1 cellular context compared by ENCODE assay signal in genomic region chr4:112230879-112231778, GRCh38.
TF ChIP-seq lines count a peak whose summit lies in the region.

No MANE protein-coding gene starts in this region.

TF ChIP-seq in HepG2, 621 proteins besides CTCF, POLR2A, EP300 and RAD21 (continued from another document and continues in another):
- TF ChIP-seq ZNF776 (CRISPR knock-in tag; IDR thresholded peaks at IDR 0.05): no peak
- TF ChIP-seq ZNF766 (CRISPR knock-in tag; IDR thresholded peaks at IDR 0.05; ENCODE audit: borderline replicate concordance): no peak
- no peak for TF ChIP-seq HDAC6 (IDR thresholded peaks at IDR 0.05; ENCODE audit: low read depth, low read length)
- no peak for TF ChIP-seq XBP1 (CRISPR knock-in tag; IDR thresholded peaks at IDR 0.05)
- TF ChIP-seq NR3C1 (CRISPR knock-in tag; IDR thresholded peaks at IDR 0.05): no peak
- TF ChIP-seq ZMYM4 (CRISPR knock-in tag; IDR thresholded peaks at IDR 0.05): peak; percentile 91; the same call in 1 of the 2 replicates
- no peak for TF ChIP-seq WIZ (CRISPR knock-in tag; IDR thresholded peaks at IDR 0.05)
- TF ChIP-seq TCF12 (IDR thresholded peaks at IDR 0.05): no peak
- no peak; the same call in 1 of the 2 replicates for TF ChIP-seq TCF12 (CRISPR knock-in tag; IDR thresholded peaks at IDR 0.05)
- TF ChIP-seq SRF (IDR thresholded peaks at IDR 0.05; ENCODE audit: low read depth, low read length): no peak
- TF ChIP-seq ZNF34 (CRISPR knock-in tag; IDR thresholded peaks at IDR 0.05; ENCODE audit: borderline replicate concordance): no peak
- peak; percentile 64 for TF ChIP-seq FOXK2 (IDR thresholded peaks at IDR 0.05)
- TF ChIP-seq DR1 (CRISPR knock-in tag; IDR thresholded peaks at IDR 0.05): 0 out of 2 replicates have a peak, but pooled peaks have one; percentile 3
- TF ChIP-seq ELK4 (CRISPR knock-in tag; IDR thresholded peaks at IDR 0.05; ENCODE audit: borderline replicate concordance): no peak
- TF ChIP-seq SP1 (IDR thresholded peaks at IDR 0.05): no peak
- peak; percentile 63 for TF ChIP-seq SP1 (CRISPR knock-in tag; IDR thresholded peaks at IDR 0.05)
- TF ChIP-seq ZNF558 (CRISPR knock-in tag; IDR thresholded peaks at IDR 0.05; ENCODE audit: borderline replicate concordance): no peak
- no peak for TF ChIP-seq FLYWCH1 (CRISPR knock-in tag; IDR thresholded peaks at IDR 0.05)
- no peak; the same call in 1 of the 2 replicates for TF ChIP-seq RORA (CRISPR knock-in tag; IDR thresholded peaks at IDR 0.05)
- peak; percentile 61; the same call in 1 of the 2 replicates for TF ChIP-seq ZNF350 (CRISPR knock-in tag; IDR thresholded peaks at IDR 0.05; ENCODE audit: borderline replicate concordance, low read depth)
- TF ChIP-seq ZNF775 (CRISPR knock-in tag; IDR thresholded peaks at IDR 0.05; ENCODE audit: borderline replicate concordance): no peak
- no peak for TF ChIP-seq PBX3 (CRISPR knock-in tag; IDR thresholded peaks at IDR 0.05; ENCODE audit: borderline replicate concordance)
- no peak for TF ChIP-seq EZH2 (conservative IDR thresholded peaks at IDR 0.05; ENCODE audit: low read depth, low read length)
- no peak for TF ChIP-seq MED13 (CRISPR knock-in tag; IDR thresholded peaks at IDR 0.05)
- no peak for TF ChIP-seq ZNF761 (CRISPR knock-in tag; conservative IDR thresholded peaks at IDR 0.05)
- TF ChIP-seq EEA1 (CRISPR knock-in tag; IDR thresholded peaks at IDR 0.05; ENCODE audit: borderline replicate concordance): no peak
- no peak for TF ChIP-seq ZNF484 (CRISPR knock-in tag; IDR thresholded peaks at IDR 0.05; ENCODE audit: borderline replicate concordance, low read depth)
- no peak for TF ChIP-seq ZNF354B (CRISPR knock-in tag; IDR thresholded peaks at IDR 0.05)
- no peak; the same call in 1 of the 2 replicates for TF ChIP-seq GLI4 (CRISPR knock-in tag; IDR thresholded peaks at IDR 0.05; ENCODE audit: borderline replicate concordance)
- no peak for TF ChIP-seq BORCS8-MEF2B (CRISPR knock-in tag; IDR thresholded peaks at IDR 0.05)
- TF ChIP-seq HOXD1 (CRISPR knock-in tag; IDR thresholded peaks at IDR 0.05): no peak
- no peak for TF ChIP-seq CHD4 (IDR thresholded peaks at IDR 0.05; ENCODE audit: borderline replicate concordance, low read length)
- TF ChIP-seq NONO (IDR thresholded peaks at IDR 0.05): no peak
- peak; percentile 45 for TF ChIP-seq NONO (CRISPR knock-in tag; conservative IDR thresholded peaks at IDR 0.05)
- TF ChIP-seq ZNF256 (CRISPR knock-in tag; conservative IDR thresholded peaks at IDR 0.05): no peak
- no peak for TF ChIP-seq ETS1 (CRISPR knock-in tag; IDR thresholded peaks at IDR 0.05)
- TF ChIP-seq ZNF33B (CRISPR knock-in tag; IDR thresholded peaks at IDR 0.05): no peak; the same call in 1 of the 2 replicates
- no peak for TF ChIP-seq ZNF235 (CRISPR knock-in tag; IDR thresholded peaks at IDR 0.05; ENCODE audit: borderline replicate concordance)
- no peak for TF ChIP-seq KDM5B (CRISPR knock-in tag; IDR thresholded peaks at IDR 0.05; ENCODE audit: borderline replicate concordance)
- no peak for TF ChIP-seq MTERF4 (CRISPR knock-in tag; IDR thresholded peaks at IDR 0.05)
- no peak for TF ChIP-seq HNRNPK (IDR thresholded peaks at IDR 0.05; ENCODE audit: low read depth, low read length, poor library complexity, severe bottlenecking)
- TF ChIP-seq CC2D1A (CRISPR knock-in tag; IDR thresholded peaks at IDR 0.05): 0 out of 2 replicates have a peak, but pooled peaks have one; percentile 82
- no peak for TF ChIP-seq CREB3 (CRISPR knock-in tag; IDR thresholded peaks at IDR 0.05)
- TF ChIP-seq EED (CRISPR knock-in tag; IDR thresholded peaks at IDR 0.05): no peak
- no peak for TF ChIP-seq ZNF570 (CRISPR knock-in tag; IDR thresholded peaks at IDR 0.05; ENCODE audit: borderline replicate concordance)
- TF ChIP-seq KLF15 (CRISPR knock-in tag; IDR thresholded peaks at IDR 0.05; ENCODE audit: borderline replicate concordance): no peak
- peak; percentile 79 for TF ChIP-seq ARID5B (CRISPR knock-in tag; IDR thresholded peaks at IDR 0.05)
- no peak for TF ChIP-seq ZNF121 (CRISPR knock-in tag; IDR thresholded peaks at IDR 0.05)
- no peak for TF ChIP-seq NBN (conservative IDR thresholded peaks at IDR 0.05)
- no peak; the same call in 1 of the 2 replicates for TF ChIP-seq RXRA (CRISPR knock-in tag; IDR thresholded peaks at IDR 0.05)
- TF ChIP-seq ZNF331 (CRISPR knock-in tag; IDR thresholded peaks at IDR 0.05): peak; percentile 77
- no peak for TF ChIP-seq DMTF1 (CRISPR knock-in tag; IDR thresholded peaks at IDR 0.05)
- no peak for TF ChIP-seq ZFP82 (CRISPR knock-in tag; IDR thresholded peaks at IDR 0.05; ENCODE audit: borderline replicate concordance)
- no peak for TF ChIP-seq ZNF44 (CRISPR knock-in tag; IDR thresholded peaks at IDR 0.05)
- TF ChIP-seq ZNF124 (CRISPR knock-in tag; IDR thresholded peaks at IDR 0.05): 0 out of 2 replicates have a peak, but pooled peaks have one; percentile 65
- TF ChIP-seq ZNF564 (CRISPR knock-in tag; IDR thresholded peaks at IDR 0.05): no peak
- no peak for TF ChIP-seq CCDC6 (CRISPR knock-in tag; IDR thresholded peaks at IDR 0.05)
- no peak for TF ChIP-seq ZNF841 (CRISPR knock-in tag; IDR thresholded peaks at IDR 0.05; ENCODE audit: borderline replicate concordance)
- no peak for TF ChIP-seq SYNCRIP (IDR thresholded peaks at IDR 0.05; ENCODE audit: insufficient read depth, low read depth, low read length)
